In genomic region chr19:16235811-16236710, GRCh38 we compare ENCODE assay signal across 21 cellular contexts. TPM values are rescaled to one million over a fixed set of nuclear protein-coding genes. Genes with fewer than 3 reads are reported as not detected.
DNase-seq lines count a peak whose midpoint lies in the region; ATAC-seq, FAIRE-seq and TF ChIP-seq lines count a peak whose summit lies in the region.
"Had no signal": no experiment of that assay in that cellular context is flagged by ENCODE, and none has a peak within 500 bp of the region (broad histone marks: within the 10 kb centered on the region; RNA-seq: fewer than 3 reads in every experiment).

No MANE protein-coding gene starts in this region.

- H3K9me1 ChIP-seq in K562 (ENCODE audit: control insufficient read depth, insufficient read depth, low read length) = no peaks in the 10 kb centered on the region

- no peaks in the 10 kb centered on the region for H3K9me3 ChIP-seq in CD4-positive, CD25-positive, alpha-beta regulatory T cell (ENCODE audit: control insufficient read depth in 2 of 2, low read length in 2 of 2)
- no peaks in the 10 kb centered on the region for H3K9me3 ChIP-seq in CD8-positive, alpha-beta T cell (ENCODE audit: low read length)
- H3K9me3 ChIP-seq in K562 (replicated peaks; ENCODE audit: control insufficient read depth, insufficient read depth, low read depth, low read length) = no peaks in the 10 kb centered on the region
- no peaks in the 10 kb centered on the region for H3K9me3 ChIP-seq in SJCRH30 (replicated peaks)
- H3K9me3 ChIP-seq: prostate gland had no signal

- H3K79me2 ChIP-seq in K562 (ENCODE audit: control insufficient read depth, insufficient read depth, low read length) = no peaks in the 10 kb centered on the region

- H3K4me1 Mint-ChIP-seq in CD4-positive, CD25-positive, alpha-beta regulatory T cell = peaks cover 9 to 42% (median 15%) of the 10 kb centered on the region in 4 donors
- peaks cover 58% of the 10 kb centered on the region for H3K4me1 Mint-ChIP-seq in CD8-positive, alpha-beta T cell (ENCODE audit: low read depth)
- peaks cover 5 to 18% of the 10 kb centered on the region in 2 donors for H3K4me1 Mint-ChIP-seq in natural killer cell

- H3K27me3 ChIP-seq in CD4-positive, CD25-positive, alpha-beta regulatory T cell (ENCODE audit: control insufficient read depth, insufficient read depth, low read length) = no peaks in the 10 kb centered on the region
- no peaks in the 10 kb centered on the region for H3K27me3 ChIP-seq in CD8-positive, alpha-beta T cell (ENCODE audit: insufficient read depth, low read length)
- peaks cover 6 to 8% of the 10 kb centered on the region in 2 experiments; a peak in 3 of 5 replicates for H3K27me3 ChIP-seq in K562 (ENCODE audit: control insufficient read depth in 2 of 2, insufficient read depth in 2 of 2, low read length in 2 of 2)
- no peaks in the 10 kb centered on the region for H3K27me3 ChIP-seq in SJCRH30
- H3K27me3 ChIP-seq: tibial nerve had no signal

- WGBS in K562 (ENCODE audit: insufficient coverage, low coverage, missing lambda C conversion rate) = 67% methylated on average over 21 of the region's 22 CpGs

- no peak overlapping the region for H3K4me2 ChIP-seq in K562 (ENCODE audit: insufficient read depth, low read length)
- H3K4me2 ChIP-seq: KMS-11, smooth muscle cell had no signal

- in situ Hi-C loops in K562 (cut with MboI) = no loop called here

- no peak overlapping the region for H3K27ac ChIP-seq in CD4-positive, CD25-positive, alpha-beta regulatory T cell (ENCODE audit: insufficient read depth, low read length, poor library complexity, severe bottlenecking)
- H3K27ac ChIP-seq in CD8-positive, alpha-beta T cell (ENCODE audit: low read depth, low read length) = peak overlapping the region; percentile 33
- H3K27ac ChIP-seq in K562 (ENCODE audit: extremely low read depth, low read depth, low read length) (no peak overlapping the region), SJCRH30 (no peak overlapping the region)
- H3K27ac ChIP-seq: epithelial cell of prostate, KMS-11, prostate gland, tibial nerve had no signal

- H3K36me3 Mint-ChIP-seq in CD4-positive, CD25-positive, alpha-beta regulatory T cell = peaks cover 32% of the 10 kb centered on the region
- peaks cover 47% of the 10 kb centered on the region for H3K36me3 Mint-ChIP-seq in CD8-positive, alpha-beta T cell
- no peaks in the 10 kb centered on the region for H3K36me3 Mint-ChIP-seq in natural killer cell

- no TSS peak for BruUV-seq in K562 (replicated peaks; lab: Mats Ljungman, UMichigan)

- no peak for TF ChIP-seq RAD21 in K562 (CRISPR knock-in tag; conservative IDR thresholded peaks at IDR 0.05 in 1 of 2, IDR thresholded peaks at IDR 0.05 in 1 of 2)

- DNase-seq in CD4-positive, CD25-positive, alpha-beta regulatory T cell = no peak
- DNase-seq in CD8-positive, alpha-beta T cell = peak in 1 of 7 experiments; percentile 48
- DNase-seq in K562 (ENCODE audit: extremely low read depth in 1 of 4, low spot score in 3 of 4) (peak in 1 of 4 experiments; percentile 6), natural killer cell (no peak), SJCRH30 (no peak)
- DNase-seq in stimulated activated naive CD4-positive, alpha-beta T cell treated with Interleukin-2 at 50 U/mL for 16 hours (lab: John Stamatoyannopoulos, UW) = no peak
- DNase-seq: activated CD4-positive, alpha-beta T cell treated with anti-CD3 and anti-CD28 coated beads, Interleukin-2, amount 50 U/mL, for 48 hours; GF-D8; NCI-H1105; NCI-H748 treated with DMSO at 0.1 percent for 48 hours had no signal

- TF ChIP-seq EP300 in K562 (IDR thresholded peaks at IDR 0.05; ENCODE audit: low read length) = no peak

- TF ChIP-seq POLR2A in K562 (conservative IDR thresholded peaks at IDR 0.05) = no peak; the same call in 1 of the 2 replicates

- CTCF ChIA-PET in CD8-positive, alpha-beta T cell (lab: Charles Lee) = interaction anchor here (1.2 kb wide), 1 partner anchor 18 kb away, joined by 4 read pairs; no protein-coding TSS in a partner anchor
- CTCF ChIA-PET in K562 (lab: Yijun Ruan, JAX; ENCODE audit: low intra/inter-chr PET ratio) = no interaction called here

- peak in 1 of 2 donors; percentile 9 for ATAC-seq in CD4-positive, CD25-positive, alpha-beta regulatory T cell (ENCODE audit: low read depth in 2 of 2)
- ATAC-seq in CD8-positive, alpha-beta T cell = peak; percentile 64
- ATAC-seq in K562 = no peak
- no peak for ATAC-seq in natural killer cell
- no peak for ATAC-seq in GM19328 (IDR thresholded peaks at IDR 0.05; ENCODE audit: unreplicated experiment)
- ATAC-seq: activated T-helper 17 cell treated with anti-CD3 and anti-CD28 coated beads, Interleukin-2, amount 50 U/mL, for 72 hours had no signal

- POLR2A ChIA-PET in CD8-positive, alpha-beta T cell (lab: Charles Lee) = interaction anchor here (1.1 to 1.7 kb wide), 2 partner anchors 13 to 136 kb away, joined by 3 to 5 read pairs; no protein-coding TSS in a partner anchor
- POLR2A ChIA-PET in K562 (lab: Yijun Ruan, JAX) = no interaction called here

- H3K4me3 ChIP-seq in CD4-positive, CD25-positive, alpha-beta regulatory T cell (ENCODE audit: low read depth, low read length) = no peak overlapping the region
- H3K4me3 ChIP-seq in CD8-positive, alpha-beta T cell (ENCODE audit: low read depth, low read length) = no peak overlapping the region
- H3K4me3 ChIP-seq in K562 (no peak overlapping the region), SJCRH30 (no peak overlapping the region)
- H3K4me3 ChIP-seq: lung, prostate gland, smooth muscle cell, tibial nerve had no signal

- H4K20me1 ChIP-seq in K562 (replicated peaks; ENCODE audit: control insufficient read depth, insufficient read depth, low read length) = no peaks in the 10 kb centered on the region

- peaks cover 17% of the 10 kb centered on the region for H3K4me1 ChIP-seq in CD4-positive, CD25-positive, alpha-beta regulatory T cell (ENCODE audit: control insufficient read depth, insufficient read depth, low read length, poor library complexity, severe bottlenecking)
- peaks cover 63% of the 10 kb centered on the region for H3K4me1 ChIP-seq in CD8-positive, alpha-beta T cell (ENCODE audit: insufficient read depth, low read length)
- H3K4me1 ChIP-seq in K562 (replicated peaks in 1 of 2; ENCODE audit: control insufficient read depth in 2 of 2, insufficient read depth in 2 of 2, low read length in 2 of 2) (peaks cover 0 to 11% of the 10 kb centered on the region in 2 experiments; a peak in 2 of 5 replicates), SJCRH30 (no peaks in the 10 kb centered on the region)
- H3K4me1 ChIP-seq: prostate gland, tibial nerve had no signal

- peak overlapping the region; percentile 71 to 89 (median 86) for H3K27ac Mint-ChIP-seq in CD4-positive, CD25-positive, alpha-beta regulatory T cell
- H3K27ac Mint-ChIP-seq in CD8-positive, alpha-beta T cell = peak overlapping the region; percentile 96
- peak overlapping the region; percentile 36 to 67 for H3K27ac Mint-ChIP-seq in natural killer cell
- H3K27ac Mint-ChIP-seq: activated T-helper 17 cell treated with anti-CD3 and anti-CD28 coated beads, Interleukin-2, amount 50 U/mL, for 72 hours had no signal

- TF ChIP-seq CTCF in CD8-positive, alpha-beta T cell (IDR thresholded peaks at IDR 0.05) = no peak
- no peak for TF ChIP-seq CTCF in K562 (IDR thresholded peaks at IDR 0.05 in 2 of 3, conservative IDR thresholded peaks at IDR 0.05 in 1 of 3; ENCODE audit: insufficient read depth in 2 of 3, low read depth in 1 of 3, low read length in 3 of 3)
- TF ChIP-seq CTCF in natural killer cell (IDR thresholded peaks at IDR 0.05) = no peak

- peak overlapping the region in 1 of 2 experiments; percentile 45; a peak in 1 of 4 replicates for H3K9ac ChIP-seq in K562 (ENCODE audit: insufficient read depth in 1 of 2, low read depth in 2 of 2, low read length in 2 of 2)
- H3K9ac ChIP-seq: KMS-11 had no signal

- H3K9me3 Mint-ChIP-seq in CD4-positive, CD25-positive, alpha-beta regulatory T cell = peaks cover 0 to 4% (median 0%) of the 10 kb centered on the region in 7 donors
- H3K9me3 Mint-ChIP-seq in CD8-positive, alpha-beta T cell = no peaks in the 10 kb centered on the region
- no peaks in the 10 kb centered on the region for H3K9me3 Mint-ChIP-seq in natural killer cell
- H3K9me3 Mint-ChIP-seq: activated T-helper 17 cell treated with anti-CD3 and anti-CD28 coated beads, Interleukin-2, amount 50 U/mL, for 72 hours had no signal

- peaks cover 37% of the 10 kb centered on the region for H3K36me3 ChIP-seq in CD4-positive, CD25-positive, alpha-beta regulatory T cell (ENCODE audit: control insufficient read depth, insufficient read depth, low read length)
- peaks cover 20% of the 10 kb centered on the region for H3K36me3 ChIP-seq in CD8-positive, alpha-beta T cell (ENCODE audit: insufficient read depth, low read length)
- peaks cover 4% of the 10 kb centered on the region; the same call in 1 of the 3 replicates for H3K36me3 ChIP-seq in K562 (ENCODE audit: control insufficient read depth, insufficient read depth, low read length)
- H3K36me3 ChIP-seq in SJCRH30 = peaks cover 14% of the 10 kb centered on the region; the same call in 1 of the 2 replicates

- intact Hi-C loops in CD8-positive, alpha-beta T cell (cut with DNase I, micrococcal nuclease) = loop anchor here (2.0 to 5.0 kb wide), 2 partner anchors 17 to 39 kb away; partner anchors contain the start of gene AP1M1 (in 1 of the 2)
- intact Hi-C loops in K562 (cut with micrococcal nuclease) (no loop called here), natural killer cell (cut with micrococcal nuclease) (no loop called here)

- H3K4me3 Mint-ChIP-seq in CD4-positive, CD25-positive, alpha-beta regulatory T cell = peak overlapping the region in 2 of 4 donors; percentile 12 to 61
- H3K4me3 Mint-ChIP-seq in CD8-positive, alpha-beta T cell = peak overlapping the region; percentile 40
- H3K4me3 Mint-ChIP-seq in natural killer cell = no peak overlapping the region
- H3K4me3 Mint-ChIP-seq: activated T-helper 17 cell treated with anti-CD3 and anti-CD28 coated beads, Interleukin-2, amount 50 U/mL, for 72 hours; B cell had no signal

- H2AFZ ChIP-seq in K562 (ENCODE audit: low read depth, low read length) = no peak overlapping the region

- no peak for FAIRE-seq in K562 (lab: Jason Lieb, UNC)
- FAIRE-seq: astrocyte, colon had no signal

- no peaks in the 10 kb centered on the region for H3K27me3 Mint-ChIP-seq in CD4-positive, CD25-positive, alpha-beta regulatory T cell
- no peaks in the 10 kb centered on the region for H3K27me3 Mint-ChIP-seq in CD8-positive, alpha-beta T cell (ENCODE audit: low read depth)
- no peaks in the 10 kb centered on the region for H3K27me3 Mint-ChIP-seq in natural killer cell (ENCODE audit: low read depth in 2 of 2)
- H3K27me3 Mint-ChIP-seq: activated T-helper 17 cell treated with anti-CD3 and anti-CD28 coated beads, Interleukin-2, amount 50 U/mL, for 72 hours; B cell had no signal

RNA-seq across cellular contexts. Expression of gene AP1M1, which starts 38.4 kb away (rescaled TPM):
- total RNA-seq in CD4-positive, CD25-positive, alpha-beta regulatory T cell = 108 TPM
- 100 to 1,000 TPM; 153 to 161 (median 159) TPM for polyA plus RNA-seq in CD4-positive, CD25-positive, alpha-beta regulatory T cell
- total RNA-seq in CD8-positive, alpha-beta T cell = 10 to 100 TPM; 76.2 to 83.4 TPM
- total RNA-seq in K562 (2011; cell fraction: chromatin; rRNA removed; ENCODE audit: low replicate concordance) = 43.5 and 103 TPM in 2 replicates
- 56.9 and 61.7 TPM in 2 replicates for total RNA-seq in K562 (2011; cell fraction: nucleolus; rRNA removed)
- 39.8 and 44.1 TPM in 2 replicates for total RNA-seq in K562 (2011; cell fraction: nucleoplasm; rRNA removed)
- 48.0 and 53.8 TPM in 2 replicates for total RNA-seq in K562 (2014; rRNA removed)
- total RNA-seq in K562 (2014; rRNA removed; fragmentation: Illumina TruSeq; extraction: Trizol) = 12.9 and 17.1 TPM in 2 replicates
- total RNA-seq in K562 (2015; rRNA removed; fragmentation: Illumina TruSeq; extraction: Trizol) = 28.1 and 28.6 TPM in 2 replicates
- 53.6 and 56.2 TPM in 2 replicates for total RNA-seq in K562 (2021)
- polyA plus RNA-seq in K562 (2011; rRNA removed) = 29.1 and 42.9 TPM in 2 replicates
- 39.5 and 53.3 TPM in 2 replicates for polyA plus RNA-seq in K562 (2011; cell fraction: cytosol; rRNA removed)
- polyA plus RNA-seq in K562 (2011; cell fraction: nucleus; rRNA removed) = 75.6 and 83.2 TPM in 2 replicates
- 66.8 and 85.3 TPM in 2 replicates for polyA plus RNA-seq in K562 (2012)
- 35.4 and 44.5 TPM in 2 replicates for polyA plus RNA-seq in K562 (2014; fragmentation: Illumina TruSeq; extraction: Trizol)
- 1 to 10 TPM in 1 of 2 experiments, under 1 TPM in 1; 0.87 to 3.0 TPM for polyA plus RNA-seq in K562 (2014; fragmentation: Nextera tagmentation; extraction: Ambion mirVana)
- polyA plus RNA-seq in K562 (2014; rRNA removed) = 34.8 and 39.4 TPM in 2 replicates
- polyA minus RNA-seq in K562 (2011; rRNA and poly(A)+ RNA removed) = 17.9 and 23.9 TPM in 2 replicates
- 41.5 and 47.6 TPM in 2 replicates for polyA minus RNA-seq in K562 (2011; cell fraction: cytosol; rRNA and poly(A)+ RNA removed)
- polyA minus RNA-seq in K562 (2011; cell fraction: nucleus; rRNA and poly(A)+ RNA removed) = 21.9 and 34.4 TPM in 2 replicates
- 100 to 1,000 TPM in 2 of 3 donors, 10 to 100 TPM in 1; 99.0 to 124 (median 100) TPM for total RNA-seq in natural killer cell
- 102 and 104 TPM in 2 replicates for total RNA-seq in SJCRH30 (2014; rRNA removed; shearing (Covaris generic))

RNA-seq across cellular contexts. Expression of gene FAM32A, which starts 50.9 kb away (rescaled TPM):
- 49.4 TPM for total RNA-seq in CD4-positive, CD25-positive, alpha-beta regulatory T cell
- polyA plus RNA-seq in CD4-positive, CD25-positive, alpha-beta regulatory T cell = 100 to 1,000 TPM; 153 to 168 (median 157) TPM
- total RNA-seq in CD8-positive, alpha-beta T cell = 10 to 100 TPM; 59.7 to 60.4 TPM
- total RNA-seq in K562 (2011; cell fraction: chromatin; rRNA removed; ENCODE audit: low replicate concordance) = 14.8 and 20.8 TPM in 2 replicates
- 14.2 and 16.1 TPM in 2 replicates for total RNA-seq in K562 (2011; cell fraction: nucleolus; rRNA removed)
- 18.8 and 21.6 TPM in 2 replicates for total RNA-seq in K562 (2011; cell fraction: nucleoplasm; rRNA removed)
- total RNA-seq in K562 (2014; rRNA removed) (94.5 and 95.8 TPM in 2 replicates), K562 (2014; rRNA removed; fragmentation: Illumina TruSeq; extraction: Trizol) (54.5 and 57.2 TPM in 2 replicates), K562 (2015; rRNA removed; fragmentation: Illumina TruSeq; extraction: Trizol) (70.9 and 73.7 TPM in 2 replicates), K562 (2021) (44.9 and 45.9 TPM in 2 replicates), natural killer cell (10 to 100 TPM; 46.3 to 69.3 (median 63.3) TPM)
- polyA plus RNA-seq in K562 (2011; rRNA removed) (82.6 and 96.7 TPM in 2 replicates), K562 (2014; fragmentation: Illumina TruSeq; extraction: Trizol) (76.2 and 77.8 TPM in 2 replicates), K562 (2014; fragmentation: Nextera tagmentation; extraction: Ambion mirVana) (10 to 100 TPM; 30.7 to 43.0 TPM), K562 (2014; rRNA removed) (94.5 and 102 TPM in 2 replicates)
- polyA plus RNA-seq in K562 (2011; cell fraction: cytosol; rRNA removed) = 84.9 and 85.1 TPM in 2 replicates
- polyA plus RNA-seq in K562 (2011; cell fraction: nucleus; rRNA removed) = 37.5 and 41.1 TPM in 2 replicates
- 50.8 and 60.4 TPM in 2 replicates for polyA plus RNA-seq in K562 (2012)
- polyA minus RNA-seq in K562 (2011; rRNA and poly(A)+ RNA removed) = 28.1 and 34.6 TPM in 2 replicates
- 14.7 and 21.1 TPM in 2 replicates for polyA minus RNA-seq in K562 (2011; cell fraction: cytosol; rRNA and poly(A)+ RNA removed)
- polyA minus RNA-seq in K562 (2011; cell fraction: nucleus; rRNA and poly(A)+ RNA removed) = 6.2 and 10.3 TPM in 2 replicates
- 124 and 130 TPM in 2 replicates for total RNA-seq in SJCRH30 (2014; rRNA removed; shearing (Covaris generic))

Comparison
In these comparisons a context has a peak if more than half of its experiments do, and no peak if none do; other contexts are left out.
1. intact Hi-C loops: an anchor here in CD8-positive, alpha-beta T cell (2.0 to 5.0 kb wide); none called in K562 and natural killer cell.